Comparison of ENCODE assay signal across 28 cellular contexts in genomic region chr10:88415533-88416130, GRCh38.
DNase-seq lines count a peak whose midpoint lies in the region; ATAC-seq and TF ChIP-seq lines count a peak whose summit lies in the region.
"Had no signal": no experiment of that assay in that cellular context is flagged by ENCODE, and none has a peak within 500 bp of the region (broad histone marks: within the 10 kb centered on the region; RNA-seq: fewer than 3 reads in every experiment).

No MANE protein-coding gene starts in this region.

- no peak for DNase-seq in heart left ventricle
- DNase-seq in right atrium auricular region (ENCODE audit: low spot score), result no peak
- peak; percentile 65 for DNase-seq in NOMO-1 treated with dmso at 0.1 percent for 144 hours (lab: John Stamatoyannopoulos, UW; ENCODE audit: unreplicated experiment)
- no peak for DNase-seq in right cardiac atrium
- DNase-seq in NCI-H748 (lab: John Stamatoyannopoulos, UW; ENCODE audit: unreplicated experiment), result no peak
- DNase-seq in Calu3, result no peak
- DNase-seq in natural killer cell treated with Interleukin-12 subunit alpha and Interleukin-12 subunit beta and Interleukin-15 and Interleukin-18, amount 100 ng/mL, for 72 hours (ENCODE audit: low spot score), result no peak
- DNase-seq: activated CD4-positive, alpha-beta T cell treated with anti-CD3 and anti-CD28 coated beads, Interleukin-2, amount 50 U/mL, for 4 hours; activated CD4-positive, CD25-positive, alpha-beta regulatory T cell; aorta; endodermal cell; esophagus squamous epithelium; GF-D8; NCI-H1436 treated with DMSO at 0.1 percent for 48 hours; NCI-H2107; NCI-H446; stimulated activated CD4-positive, alpha-beta T cell treated with anti-CD3 and anti-CD28 coated beads, Interleukin-1b, Interleukin-23, amount 100 ng/mL, for 48 hours; T-helper 2 cell; upper lobe of left lung had no signal

- H3K4me3 ChIP-seq in heart left ventricle, result no peak overlapping the region
- no peak overlapping the region for H3K4me3 ChIP-seq in right atrium auricular region
- no peak overlapping the region for H3K4me3 ChIP-seq in right cardiac atrium (ENCODE audit: low read length)
- H3K4me3 ChIP-seq: cardiac muscle cell, esophagus squamous epithelium, SK-N-MC, skin epidermis, upper lobe of left lung had no signal

- no peaks in the 10 kb centered on the region for H3K4me1 Mint-ChIP-seq in Calu3 (ENCODE audit: low read depth, unreplicated experiment)
- no peaks in the 10 kb centered on the region for H3K4me1 Mint-ChIP-seq in natural killer cell treated with Interleukin-12 subunit alpha and Interleukin-12 subunit beta and Interleukin-15 and Interleukin-18, amount 100 ng/mL, for 72 hours (ENCODE audit: low read depth in 2 of 2)
- H3K4me1 Mint-ChIP-seq: activated T-helper 17 cell treated with anti-CD3 and anti-CD28 coated beads, Interleukin-2, amount 50 U/mL, for 72 hours; B cell had no signal

- H3K36me3 ChIP-seq in heart left ventricle, result no peaks in the 10 kb centered on the region
- no peaks in the 10 kb centered on the region for H3K36me3 ChIP-seq in right atrium auricular region
- H3K36me3 ChIP-seq: cardiac muscle cell, esophagus squamous epithelium, neutrophil, upper lobe of left lung had no signal

- peak overlapping the region in 1 of 12 donors; percentile 25 for H3K27ac ChIP-seq in heart left ventricle
- no peak overlapping the region for H3K27ac ChIP-seq in right atrium auricular region
- H3K27ac ChIP-seq in right cardiac atrium (ENCODE audit: low read length), result peak overlapping the region; percentile 52
- H3K27ac ChIP-seq: cardiac muscle cell, esophagus squamous epithelium, neutrophil, SK-N-MC, skin epidermis, upper lobe of left lung had no signal

- ATAC-seq in heart left ventricle (peak; percentile 68 to 98 (median 93)), right cardiac atrium (peak; percentile 31 to 47), HG02623 (IDR thresholded peaks at IDR 0.05; ENCODE audit: unreplicated experiment) (no peak)
- no peak for ATAC-seq in natural killer cell treated with Interleukin-12 subunit alpha and Interleukin-12 subunit beta and Interleukin-15 and Interleukin-18, amount 100 ng/mL, for 72 hours
- ATAC-seq: activated T-helper 17 cell treated with anti-CD3 and anti-CD28 coated beads, Interleukin-2, amount 50 U/mL, for 72 hours; HepG2 had no signal

- intact Hi-C loops in heart left ventricle (cut with DNase I) (loop anchor here in 1 of 10 donors (5.0 kb wide), 1 partner anchor 122 kb away; no protein-coding TSS in a partner anchor), right cardiac atrium (cut with DNase I) (no loop called here), Calu3 (cut with micrococcal nuclease; ENCODE audit: unreplicated experiment) (no loop called here)

- no peak for TF ChIP-seq POLR2A in heart left ventricle (IDR thresholded peaks at IDR 0.05)

- H3K27ac Mint-ChIP-seq in Calu3 (ENCODE audit: unreplicated experiment), result no peak overlapping the region
- no peak overlapping the region for H3K27ac Mint-ChIP-seq in natural killer cell treated with Interleukin-12 subunit alpha and Interleukin-12 subunit beta and Interleukin-15 and Interleukin-18, amount 100 ng/mL, for 72 hours
- H3K27ac Mint-ChIP-seq: activated naive CD8-positive, alpha-beta T cell; activated T-helper 17 cell treated with anti-CD3 and anti-CD28 coated beads, Interleukin-2, amount 50 U/mL, for 72 hours; B cell; endodermal cell had no signal

- no peak overlapping the region for H3K4me3 Mint-ChIP-seq in Calu3 (ENCODE audit: low read depth, unreplicated experiment)
- H3K4me3 Mint-ChIP-seq in natural killer cell treated with Interleukin-12 subunit alpha and Interleukin-12 subunit beta and Interleukin-15 and Interleukin-18, amount 100 ng/mL, for 72 hours, result no peak overlapping the region
- H3K4me3 Mint-ChIP-seq: activated naive CD8-positive, alpha-beta T cell; activated T-helper 17 cell treated with anti-CD3 and anti-CD28 coated beads, Interleukin-2, amount 50 U/mL, for 72 hours; B cell; endodermal cell had no signal

- CTCF ChIA-PET in Calu3 (lab: Charles Lee), result no interaction called here

- WGBS in heart left ventricle, 4 donors, result 49 to 62% (median 57%) methylated on average over 1 of the region's 1 CpG
- 68% methylated on average over 1 of the region's 1 CpG for WGBS in right cardiac atrium

- H3K9me3 Mint-ChIP-seq in Calu3 (ENCODE audit: low read depth, unreplicated experiment), result no peaks in the 10 kb centered on the region
- H3K9me3 Mint-ChIP-seq in natural killer cell treated with Interleukin-12 subunit alpha and Interleukin-12 subunit beta and Interleukin-15 and Interleukin-18, amount 100 ng/mL, for 72 hours, result no peaks in the 10 kb centered on the region
- H3K9me3 Mint-ChIP-seq: activated T-helper 17 cell treated with anti-CD3 and anti-CD28 coated beads, Interleukin-2, amount 50 U/mL, for 72 hours; endodermal cell had no signal

- H3K27me3 Mint-ChIP-seq in Calu3 (ENCODE audit: unreplicated experiment), result no peaks in the 10 kb centered on the region
- no peaks in the 10 kb centered on the region for H3K27me3 Mint-ChIP-seq in natural killer cell treated with Interleukin-12 subunit alpha and Interleukin-12 subunit beta and Interleukin-15 and Interleukin-18, amount 100 ng/mL, for 72 hours
- H3K27me3 Mint-ChIP-seq: activated naive CD8-positive, alpha-beta T cell; activated T-helper 17 cell treated with anti-CD3 and anti-CD28 coated beads, Interleukin-2, amount 50 U/mL, for 72 hours; B cell had no signal

- H3K4me1 ChIP-seq in heart left ventricle, result peaks cover 0 to 16% (median 2%) of the 10 kb centered on the region in 12 donors
- H3K4me1 ChIP-seq in right atrium auricular region, result peaks cover 0 to 7% of the 10 kb centered on the region in 2 donors
- peaks cover 2% of the 10 kb centered on the region for H3K4me1 ChIP-seq in right cardiac atrium (ENCODE audit: control insufficient read depth, insufficient read depth, low read length)
- H3K4me1 ChIP-seq: esophagus squamous epithelium, upper lobe of left lung had no signal

- TF ChIP-seq CTCF in heart left ventricle (IDR thresholded peaks at IDR 0.05) (no peak), right atrium auricular region (IDR thresholded peaks at IDR 0.05) (no peak), Calu3 (IDR thresholded peaks at IDR 0.05; ENCODE audit: unreplicated experiment) (no peak)

- no TSS peak for BruUV-seq in Calu3 (replicated peaks; lab: Mats Ljungman, UMichigan)

- H3K9me3 ChIP-seq in heart left ventricle (no peaks in the 10 kb centered on the region), right atrium auricular region (no peaks in the 10 kb centered on the region), right cardiac atrium (ENCODE audit: control insufficient read depth, low read length) (no peaks in the 10 kb centered on the region)
- H3K9me3 ChIP-seq: esophagus squamous epithelium, neutrophil, upper lobe of left lung had no signal

- H3K27me3 ChIP-seq in heart left ventricle (no peaks in the 10 kb centered on the region), right atrium auricular region (no peaks in the 10 kb centered on the region), right cardiac atrium (ENCODE audit: control insufficient read depth, insufficient read depth) (no peaks in the 10 kb centered on the region)
- H3K27me3 ChIP-seq: esophagus squamous epithelium, neutrophil, upper lobe of left lung had no signal

- no peaks in the 10 kb centered on the region for H3K36me3 Mint-ChIP-seq in Calu3 (ENCODE audit: insufficient read depth, unreplicated experiment)
- H3K36me3 Mint-ChIP-seq in natural killer cell treated with Interleukin-12 subunit alpha and Interleukin-12 subunit beta and Interleukin-15 and Interleukin-18, amount 100 ng/mL, for 72 hours, result no peaks in the 10 kb centered on the region
- H3K36me3 Mint-ChIP-seq: activated naive CD8-positive, alpha-beta T cell had no signal

Comparison
In these comparisons a context has a peak if more than half of its experiments do, and no peak if none do; other contexts are left out.
1. ATAC-seq: peak in heart left ventricle (4 of 4) and right cardiac atrium (2 of 2); none in HG02623 (single experiment) and natural killer cell treated with Interleukin-12 subunit alpha and Interleukin-12 subunit beta and Interleukin-15 and Interleukin-18, amount 100 ng/mL, for 72 hours (0 of 2).